Comparison of ENCODE assay signal across 16 cellular contexts in genomic region chr14:99527026-99527425, GRCh38. TPM values are rescaled to one million over a fixed set of nuclear protein-coding genes. Genes with fewer than 3 reads are reported as not detected.
A peak's percentile ranks its signal among the peaks of the same experiment; 100 is the strongest.
DNase-seq lines count a peak whose midpoint lies in the region; ATAC-seq, FAIRE-seq and TF ChIP-seq lines count a peak whose summit lies in the region.
"Had no signal": no experiment of that assay in that cellular context is flagged by ENCODE, and none has a peak within 500 bp of the region (broad histone marks: within the 10 kb centered on the region; RNA-seq: fewer than 3 reads in every experiment).

No MANE protein-coding gene starts in this region.

- peaks cover 9% of the 10 kb centered on the region for H3K4me1 Mint-ChIP-seq in endothelial cell (ENCODE audit: unreplicated experiment)

- intact Hi-C loops in sigmoid colon (cut with DNase I): no loop called here

- H3K4me3 Mint-ChIP-seq in endothelial cell (ENCODE audit: unreplicated experiment): peak overlapping the region; percentile 25
- H3K4me3 Mint-ChIP-seq: CD4-positive, alpha-beta T cell had no signal

- no peaks in the 10 kb centered on the region for H3K27me3 ChIP-seq in sigmoid colon
- H3K27me3 ChIP-seq: SJSA1 had no signal

- 89 to 91% methylated on average over 12 of the region's 12 CpGs for WGBS in sigmoid colon, 2 donors

- ATAC-seq in HG03039 (IDR thresholded peaks at IDR 0.05; ENCODE audit: unreplicated experiment): no peak
- ATAC-seq in GM21619 (IDR thresholded peaks at IDR 0.05; ENCODE audit: unreplicated experiment): no peak

- H3K4me3 ChIP-seq in sigmoid colon: no peak overlapping the region
- H3K4me3 ChIP-seq: PC-9, SJSA1 had no signal

- TF ChIP-seq CTCF in C4-2B (conservative IDR thresholded peaks at IDR 0.05): no peak
- TF ChIP-seq CTCF in endothelial cell (IDR thresholded peaks at IDR 0.05; ENCODE audit: unreplicated experiment): no peak
- TF ChIP-seq CTCF in sigmoid colon (IDR thresholded peaks at IDR 0.05): no peak

- no peak overlapping the region for H3K27ac Mint-ChIP-seq in endothelial cell (ENCODE audit: unreplicated experiment)
- H3K27ac Mint-ChIP-seq: CD4-positive, alpha-beta T cell had no signal

- peak overlapping the region; percentile 59 for H3K27ac ChIP-seq in C4-2B
- peak overlapping the region in 3 of 4 donors; percentile 5 to 90 (median 82) for H3K27ac ChIP-seq in sigmoid colon
- H3K27ac ChIP-seq: PC-9, SJSA1 had no signal

- TF ChIP-seq POLR2A in sigmoid colon (IDR thresholded peaks at IDR 0.05): no peak

- peak; percentile 38 for FAIRE-seq in HTR-8/SVneo (lab: Jason Lieb, UNC)

- no peaks in the 10 kb centered on the region for H3K9me3 Mint-ChIP-seq in endothelial cell (ENCODE audit: unreplicated experiment)
- H3K9me3 Mint-ChIP-seq: CD4-positive, alpha-beta T cell had no signal

- no peak for TF ChIP-seq EP300 in sigmoid colon (IDR thresholded peaks at IDR 0.05)

- no peaks in the 10 kb centered on the region for H3K9me3 ChIP-seq in sigmoid colon
- H3K9me3 ChIP-seq: Caco-2, SJSA1 had no signal

- H3K27me3 Mint-ChIP-seq in endothelial cell (ENCODE audit: unreplicated experiment): peaks cover 9% of the 10 kb centered on the region
- H3K27me3 Mint-ChIP-seq: CD4-positive, alpha-beta T cell had no signal

- DNase-seq in HTR-8/SVneo (ENCODE audit: insufficient read length, low spot score): no peak
- no peak for DNase-seq in endothelial cell (ENCODE audit: low spot score)
- DNase-seq in sigmoid colon: no peak
- no peak for DNase-seq in DMS79 (lab: John Stamatoyannopoulos, UW)
- DNase-seq: Caco-2; CD4-positive, alpha-beta T cell; GDM1; NCI-H1417 treated with DMSO at 0.1 percent for 48 hours; NCI-H187 treated with DMSO at 0.1 percent for 48 hours; NCI-H2227 treated with DMSO at 0.1 percent for 48 hours; NCI-H510A treated with DMSO at 0.1 percent for 48 hours; PC-9 had no signal

- peaks cover 3% of the 10 kb centered on the region for H3K36me3 Mint-ChIP-seq in endothelial cell (ENCODE audit: low read depth, unreplicated experiment)

- peaks cover 0 to 74% (median 72%) of the 10 kb centered on the region in 4 donors for H3K4me1 ChIP-seq in sigmoid colon

- no peaks in the 10 kb centered on the region for H3K36me3 ChIP-seq in sigmoid colon

RNA-seq across cellular contexts. Expression of gene CCNK, which starts 45.8 kb away (rescaled TPM):
- total RNA-seq in endothelial cell (ENCODE audit: unreplicated experiment): 79.8 TPM
- total RNA-seq in sigmoid colon: 10 to 100 TPM; 13.2 to 20.5 (median 18.4) TPM
- 10 to 100 TPM; 14.4 to 25.9 (median 17.6) TPM for polyA plus RNA-seq in sigmoid colon

RNA-seq across cellular contexts. Expression of gene SETD3, which starts 46.4 kb away (rescaled TPM):
- total RNA-seq in endothelial cell (ENCODE audit: unreplicated experiment): 67.4 TPM
- total RNA-seq in sigmoid colon: 100 to 1,000 TPM; 130 to 164 (median 152) TPM
- 10 to 100 TPM; 34.6 to 54.7 (median 53.6) TPM for polyA plus RNA-seq in sigmoid colon
